ENCODE assay signal across 1 cellular context in genomic region chr10:14532473-14533251, GRCh38.
TF ChIP-seq lines count a peak whose summit lies in the region.

No MANE protein-coding gene starts in this region.

TF ChIP-seq in HepG2, 621 proteins besides CTCF, POLR2A, EP300 and RAD21 (continued from another document and continues in another):
- TF ChIP-seq ZNF18 (CRISPR knock-in tag; IDR thresholded peaks at IDR 0.05; ENCODE audit: insufficient replicate concordance) (no peak), ZIK1 (CRISPR knock-in tag; IDR thresholded peaks at IDR 0.05; ENCODE audit: borderline replicate concordance, low read depth) (no peak), ZNF136 (CRISPR knock-in tag; IDR thresholded peaks at IDR 0.05; ENCODE audit: low read depth) (no peak), ARHGAP35 (CRISPR knock-in tag; IDR thresholded peaks at IDR 0.05; ENCODE audit: borderline replicate concordance) (no peak), FOXC1 (CRISPR knock-in tag; IDR thresholded peaks at IDR 0.05; ENCODE audit: borderline replicate concordance) (no peak), GMEB2 (CRISPR knock-in tag; IDR thresholded peaks at IDR 0.05; ENCODE audit: low read depth) (no peak), ZNF550 (CRISPR knock-in tag; IDR thresholded peaks at IDR 0.05; ENCODE audit: borderline replicate concordance) (no peak), KLF16 (CRISPR knock-in tag; IDR thresholded peaks at IDR 0.05) (no peak; a peak in 1 of 4 replicates), ZNF770 (CRISPR knock-in tag; IDR thresholded peaks at IDR 0.05) (0 out of 2 replicates have a peak, but pooled peaks have one; percentile 20), NAIF1 (CRISPR knock-in tag; IDR thresholded peaks at IDR 0.05; ENCODE audit: borderline replicate concordance) (no peak), ZNF20 (CRISPR knock-in tag; IDR thresholded peaks at IDR 0.05) (no peak), MTF2 (CRISPR knock-in tag; IDR thresholded peaks at IDR 0.05; ENCODE audit: borderline replicate concordance) (no peak), MXI1 (IDR thresholded peaks at IDR 0.05; ENCODE audit: borderline replicate concordance, low read depth, low read length) (peak; percentile 55; the same call in 1 of the 3 replicates), NR2F2 (IDR thresholded peaks at IDR 0.05; ENCODE audit: borderline replicate concordance, low read depth) (peak; percentile 46; the same call in 1 of the 2 replicates), CBX1 (IDR thresholded peaks at IDR 0.05; ENCODE audit: low read depth) (no peak), KLF6 (CRISPR knock-in tag; IDR thresholded peaks at IDR 0.05) (no peak), PRMT3 (CRISPR knock-in tag; IDR thresholded peaks at IDR 0.05; ENCODE audit: borderline replicate concordance, low read depth) (no peak), ELF1 (CRISPR knock-in tag; IDR thresholded peaks at IDR 0.05) (no peak), ZSCAN25 (CRISPR knock-in tag; IDR thresholded peaks at IDR 0.05) (no peak), REL (CRISPR knock-in tag; conservative IDR thresholded peaks at IDR 0.05) (no peak), ESRRA (CRISPR knock-in tag; IDR thresholded peaks at IDR 0.05; ENCODE audit: low read depth) (peak; percentile 41; the same call in 1 of the 2 replicates), ZNF343 (CRISPR knock-in tag; IDR thresholded peaks at IDR 0.05) (no peak), ARNTL (CRISPR knock-in tag; IDR thresholded peaks at IDR 0.05) (0 out of 2 replicates have a peak, but pooled peaks have one; percentile 49), CBFB (CRISPR knock-in tag; IDR thresholded peaks at IDR 0.05) (no peak), GATAD2A (CRISPR knock-in tag; IDR thresholded peaks at IDR 0.05) (peak; percentile 76), MAZ (IDR thresholded peaks at IDR 0.05; ENCODE audit: borderline replicate concordance, low read depth, low read length) (peak; percentile 29; the same call in 1 of the 2 replicates), MAZ (CRISPR knock-in tag; IDR thresholded peaks at IDR 0.05; ENCODE audit: low read depth) (no peak), BATF2 (CRISPR knock-in tag; IDR thresholded peaks at IDR 0.05) (no peak), JUN (CRISPR knock-in tag; IDR thresholded peaks at IDR 0.05) (peak; percentile 50; the same call in 1 of the 2 replicates), ZNF414 (CRISPR knock-in tag; IDR thresholded peaks at IDR 0.05) (no peak), ZNF503 (CRISPR knock-in tag; IDR thresholded peaks at IDR 0.05) (no peak), IRX3 (CRISPR knock-in tag; IDR thresholded peaks at IDR 0.05; ENCODE audit: borderline replicate concordance, low read depth) (no peak), ZSCAN20 (CRISPR knock-in tag; IDR thresholded peaks at IDR 0.05; ENCODE audit: borderline replicate concordance) (no peak), ZNF430 (CRISPR knock-in tag; IDR thresholded peaks at IDR 0.05) (0 out of 2 replicates have a peak, but pooled peaks have one; percentile 44), TBX2 (CRISPR knock-in tag; IDR thresholded peaks at IDR 0.05; ENCODE audit: borderline replicate concordance) (peak; percentile 67; the same call in 1 of the 2 replicates), ZFYVE20 (CRISPR knock-in tag; IDR thresholded peaks at IDR 0.05; ENCODE audit: borderline replicate concordance, low read depth) (no peak), HMGXB4 (CRISPR knock-in tag; IDR thresholded peaks at IDR 0.05; ENCODE audit: borderline replicate concordance in 1 of 2, low read depth in 1 of 2) (no peak), ZNF264 (CRISPR knock-in tag; IDR thresholded peaks at IDR 0.05) (no peak), RFX3 (CRISPR knock-in tag; IDR thresholded peaks at IDR 0.05) (no peak), ZNF790 (CRISPR knock-in tag; IDR thresholded peaks at IDR 0.05; ENCODE audit: borderline replicate concordance) (no peak), RXRA (CRISPR knock-in tag; IDR thresholded peaks at IDR 0.05) (peak; percentile 94), HHEX (CRISPR knock-in tag; IDR thresholded peaks at IDR 0.05) (no peak), AKNA (CRISPR knock-in tag; IDR thresholded peaks at IDR 0.05; ENCODE audit: borderline replicate concordance) (no peak), ZNF883 (CRISPR knock-in tag; IDR thresholded peaks at IDR 0.05; ENCODE audit: not compliant biosample characterization) (no peak), MXD4 (CRISPR knock-in tag; IDR thresholded peaks at IDR 0.05) (no peak), FOXO1 (CRISPR knock-in tag; IDR thresholded peaks at IDR 0.05) (no peak), HINFP (CRISPR knock-in tag; IDR thresholded peaks at IDR 0.05; ENCODE audit: low read depth) (no peak), ZNF720 (CRISPR knock-in tag; IDR thresholded peaks at IDR 0.05) (no peak), SIN3A (IDR thresholded peaks at IDR 0.05; ENCODE audit: borderline replicate concordance, low read depth, low read length) (no peak), BRD4 (CRISPR knock-in tag; IDR thresholded peaks at IDR 0.05) (no peak), KLF13 (CRISPR knock-in tag; IDR thresholded peaks at IDR 0.05) (no peak)
